16 cellular contexts compared by ENCODE assay signal in the genomic region with DNA sequence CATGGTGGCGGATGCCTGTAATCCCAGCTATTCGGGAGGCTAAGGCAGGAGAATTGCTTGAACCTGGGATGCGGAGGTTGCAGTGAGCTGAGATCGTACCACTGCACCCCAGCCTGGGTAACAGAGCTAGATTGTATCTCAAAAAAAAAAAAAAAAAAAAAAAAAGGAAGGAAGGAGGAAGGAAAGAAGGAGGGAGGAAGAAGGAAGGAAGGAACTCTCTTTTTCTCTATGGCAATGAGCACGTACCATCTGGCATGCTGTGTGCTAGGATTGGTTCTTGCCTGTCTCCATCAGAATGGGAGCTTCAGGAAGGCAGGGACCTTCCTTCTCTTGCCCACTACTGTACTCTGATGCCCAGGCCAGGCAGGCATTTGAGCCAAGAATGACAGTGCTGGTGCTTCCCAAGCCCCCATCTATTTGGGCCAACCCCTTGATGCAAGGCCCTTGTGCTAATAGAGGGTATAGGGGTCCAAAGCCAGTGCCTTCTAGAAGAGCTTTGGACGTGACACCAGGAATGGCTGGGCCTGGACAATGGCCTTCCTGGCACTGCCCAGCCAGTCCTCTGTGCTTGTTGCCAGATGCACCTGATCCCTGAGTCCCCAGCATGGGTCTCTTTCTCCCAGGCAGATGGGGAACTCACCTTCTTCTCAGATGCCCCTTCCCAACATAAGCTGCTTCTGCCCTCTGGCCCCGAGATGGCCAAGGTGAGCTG. TPM values are rescaled to one million over a fixed set of nuclear protein-coding genes. Genes with fewer than 3 reads are reported as not detected.
DNase-seq lines count a peak whose midpoint lies in the region; ATAC-seq, FAIRE-seq and TF ChIP-seq lines count a peak whose summit lies in the region.
"Had no signal": no experiment of that assay in that cellular context is flagged by ENCODE, and none has a peak within 500 bp of the region (broad histone marks: within the 10 kb centered on the region; RNA-seq: fewer than 3 reads in every experiment).

No MANE protein-coding gene starts in this region.

- 91% methylated on average over 7 of the region's 7 CpGs for whole genome bisulfite sequencing in K562 (ENCODE audit: insufficient coverage, low coverage, missing lambda C conversion rate)
- WGBS in neuronal stem cell (ENCODE audit: extremely low coverage in 2 of 2, insufficient read length in 2 of 2, insufficient replicate concordance in 1 of 2), 2 donors: no CpG with 5 or more reads among the region's 7 CpGs
- 83 to 92% (median 89%) methylated on average over 7 of the region's 7 CpGs for WGBS in spleen, 5 donors

- no peaks in the 10 kb centered on the region for H3K79me2 ChIP-seq in K562 (ENCODE audit: control insufficient read depth, insufficient read depth, low read length)

- H3K79me1 ChIP-seq in neuronal stem cell (ENCODE audit: low read depth, low read length): no peaks in the 10 kb centered on the region

- DNase-seq in Right ventricle myocardium superior: no peak
- no peak for DNase-seq in right atrium auricular region (ENCODE audit: low spot score)
- no peak for DNase-seq in K562 (ENCODE audit: extremely low read depth in 1 of 4, low spot score in 3 of 4)
- DNase-seq in neuronal stem cell (ENCODE audit: low spot score): no peak
- no peak for DNase-seq in OCI-M1 (lab: John Stamatoyannopoulos, UW)
- no peak for DNase-seq in spleen
- DNase-seq: Caco-2; CD8-positive, alpha-beta memory T cell; DMS53; GF-D8; GOT3; HFFc6 had no signal

- FAIRE-seq in K562 (lab: Jason Lieb, UNC): no peak
- FAIRE-seq: GM19239, HTR-8/SVneo had no signal

- no peak overlapping the region for H4K8ac ChIP-seq in neuronal stem cell (ENCODE audit: low read depth, low read length)

- H3K4me1 ChIP-seq in right atrium auricular region (no peaks in the 10 kb centered on the region), K562 (replicated peaks in 1 of 2; ENCODE audit: control insufficient read depth in 2 of 2, insufficient read depth in 2 of 2, low read length in 2 of 2) (peaks cover 32 to 39% of the 10 kb centered on the region in 2 experiments), neuronal stem cell (ENCODE audit: control insufficient read depth in 2 of 2, insufficient read depth in 1 of 2, low read depth in 1 of 2, low read length in 2 of 2) (no peaks in the 10 kb centered on the region), spleen (no peaks in the 10 kb centered on the region)
- H3K4me1 ChIP-seq: Caco-2, HAP-1 had no signal

- BruUV-seq in K562 (replicated peaks; lab: Mats Ljungman, UMichigan): no TSS peak

- peaks cover 6% of the 10 kb centered on the region for H3K36me3 ChIP-seq in right atrium auricular region
- peaks cover 6% of the 10 kb centered on the region; the same call in 2 of the 3 replicates for H3K36me3 ChIP-seq in K562 (ENCODE audit: control insufficient read depth, insufficient read depth, low read length)
- peaks cover 0 to 4% of the 10 kb centered on the region in 2 donors for H3K36me3 ChIP-seq in neuronal stem cell (replicated peaks in 1 of 2; ENCODE audit: control insufficient read depth in 2 of 2, insufficient read depth in 2 of 2, low read length in 2 of 2)
- peaks cover 0 to 23% (median 3%) of the 10 kb centered on the region in 6 donors for H3K36me3 ChIP-seq in spleen
- H3K36me3 ChIP-seq: HAP-1 had no signal

- 0 out of 2 replicates have a peak, but pooled peaks cover 5% of the 10 kb centered on the region for H4K20me1 ChIP-seq in K562 (replicated peaks; ENCODE audit: control insufficient read depth, insufficient read depth, low read length)

- POLR2A ChIA-PET in K562 (lab: Yijun Ruan, JAX): interaction anchor here (0.5 to 7.0 kb wide), 16 partner anchors 9 to 822 kb away, joined by 3 to 77 read pairs (median 4); partner anchors contain the start of gene DGCR8

- H3K9ac ChIP-seq in K562 (ENCODE audit: insufficient read depth in 1 of 2, low read depth in 2 of 2, low read length in 2 of 2) (peak overlapping the region in 1 of 2 experiments; percentile 82; a peak in 2 of 4 replicates), neuronal stem cell (ENCODE audit: low read depth, low read length, poor library complexity) (no peak overlapping the region)

- H3K9me3 ChIP-seq in right atrium auricular region (no peaks in the 10 kb centered on the region), K562 (replicated peaks; ENCODE audit: control insufficient read depth, insufficient read depth, low read depth, low read length) (no peaks in the 10 kb centered on the region), neuronal stem cell (replicated peaks in 1 of 2; ENCODE audit: control insufficient read depth in 2 of 2, insufficient read depth in 1 of 2, low read depth in 1 of 2, low read length in 2 of 2) (no peaks in the 10 kb centered on the region), spleen (no peaks in the 10 kb centered on the region)
- H3K9me3 ChIP-seq: Caco-2, HAP-1 had no signal

- H2AFZ ChIP-seq in K562 (ENCODE audit: low read depth, low read length): no peak overlapping the region
- no peak overlapping the region for H2AFZ ChIP-seq in neuronal stem cell (ENCODE audit: low read length)

- no peak overlapping the region for H2BK120ac ChIP-seq in neuronal stem cell (ENCODE audit: low read depth, low read length)

- H2BK12ac ChIP-seq in neuronal stem cell (ENCODE audit: low read length): no peak overlapping the region

- no peak overlapping the region for H2AK5ac ChIP-seq in neuronal stem cell (ENCODE audit: low read depth, low read length)

- H2BK15ac ChIP-seq in neuronal stem cell (ENCODE audit: low read length): no peak overlapping the region

- no peak overlapping the region for H3K18ac ChIP-seq in neuronal stem cell (ENCODE audit: low read length)

- H3K14ac ChIP-seq in neuronal stem cell (ENCODE audit: low read length): peak overlapping the region; percentile 39

- no peak overlapping the region for H3K4me2 ChIP-seq in K562 (ENCODE audit: insufficient read depth, low read length)
- H3K4me2 ChIP-seq in neuronal stem cell (ENCODE audit: insufficient read depth, low read length, poor library complexity, severe bottlenecking): no peak overlapping the region

- H3K27ac ChIP-seq in right atrium auricular region: no peak overlapping the region
- H3K27ac ChIP-seq in K562 (ENCODE audit: extremely low read depth, low read depth, low read length): no peak overlapping the region
- no peak overlapping the region for H3K27ac ChIP-seq in neuronal stem cell (replicated peaks; ENCODE audit: low read length)
- H3K27ac ChIP-seq in spleen: no peak overlapping the region
- H3K27ac ChIP-seq: 22Rv1 had no signal

- CTCF ChIA-PET in K562 (lab: Yijun Ruan, JAX; ENCODE audit: low intra/inter-chr PET ratio): no interaction called here

- H3K9me1 ChIP-seq in K562 (ENCODE audit: control insufficient read depth, insufficient read depth, low read length): no peaks in the 10 kb centered on the region

- TF ChIP-seq CTCF in right atrium auricular region (IDR thresholded peaks at IDR 0.05): no peak
- no peak for TF ChIP-seq CTCF in K562 (IDR thresholded peaks at IDR 0.05 in 2 of 3, conservative IDR thresholded peaks at IDR 0.05 in 1 of 3; ENCODE audit: insufficient read depth in 2 of 3, low read depth in 1 of 3, low read length in 3 of 3)
- no peak for TF ChIP-seq CTCF in spleen (IDR thresholded peaks at IDR 0.05 in 8 of 11, conservative IDR thresholded peaks at IDR 0.05 in 3 of 11)

- no peaks in the 10 kb centered on the region for H3K27me3 ChIP-seq in right atrium auricular region
- H3K27me3 ChIP-seq in K562 (ENCODE audit: control insufficient read depth in 2 of 2, insufficient read depth in 2 of 2, low read length in 2 of 2): no peaks in the 10 kb centered on the region
- H3K27me3 ChIP-seq in neuronal stem cell (ENCODE audit: control insufficient read depth in 3 of 3, insufficient read depth in 3 of 3, low read depth in 1 of 3, low read length in 3 of 3): no peaks in the 10 kb centered on the region
- no peaks in the 10 kb centered on the region for H3K27me3 ChIP-seq in spleen (replicated peaks in 1 of 7)

- TF ChIP-seq EP300 in K562 (IDR thresholded peaks at IDR 0.05; ENCODE audit: low read length): no peak

- H3K4ac ChIP-seq in neuronal stem cell (ENCODE audit: low read length): no peak overlapping the region

- H3K23ac ChIP-seq in neuronal stem cell (ENCODE audit: low read depth, low read length, poor library complexity): no peak overlapping the region

- in situ Hi-C loops in K562 (cut with MboI): no loop called here

- intact Hi-C loops in Right ventricle myocardium superior (cut with DNase I): no loop called here
- intact Hi-C loops in K562 (cut with micrococcal nuclease): no loop called here
- intact Hi-C loops in spleen (cut with DNase I; ENCODE audit: low total_unique reads): no loop called here

- TF ChIP-seq POLR2A in K562 (conservative IDR thresholded peaks at IDR 0.05) (no peak; the same call in none of the 2 replicates), spleen (IDR thresholded peaks at IDR 0.05) (no peak)

- H3K4me3 ChIP-seq in right atrium auricular region: no peak overlapping the region
- H3K4me3 ChIP-seq in K562: no peak overlapping the region
- H3K4me3 ChIP-seq in neuronal stem cell (ENCODE audit: low read length in 2 of 2): no peak overlapping the region
- H3K4me3 ChIP-seq in spleen: no peak overlapping the region
- H3K4me3 ChIP-seq: HAP-1 had no signal

- no peak overlapping the region for H2BK5ac ChIP-seq in neuronal stem cell (ENCODE audit: low read length)

- no peak overlapping the region for H4K91ac ChIP-seq in neuronal stem cell (ENCODE audit: low read depth, low read length, poor library complexity)

- TF ChIP-seq RAD21 in K562 (CRISPR knock-in tag; conservative IDR thresholded peaks at IDR 0.05 in 1 of 2, IDR thresholded peaks at IDR 0.05 in 1 of 2): no peak

- peak; percentile 14 for ATAC-seq in Right ventricle myocardium superior (ENCODE audit: poor library complexity)
- no peak for ATAC-seq in K562

RNA-seq across cellular contexts. Expression of gene DGCR8, which starts 10.6 kb away (rescaled TPM):
- total RNA-seq in Right ventricle myocardium superior: 15.4 TPM
- total RNA-seq in right atrium auricular region: 10 to 100 TPM in 1 of 2 donors, 1 to 10 TPM in 1; 8.3 to 12.1 TPM
- 638 and 1,105 TPM in 2 replicates for total RNA-seq in K562 (2011; cell fraction: chromatin; rRNA removed; ENCODE audit: low replicate concordance)
- 550 and 577 TPM in 2 replicates for total RNA-seq in K562 (2011; cell fraction: nucleolus; rRNA removed)
- total RNA-seq in K562 (2011; cell fraction: nucleoplasm; rRNA removed): 502 and 511 TPM in 2 replicates
- 107 and 108 TPM in 2 replicates for total RNA-seq in K562 (2014; rRNA removed)
- total RNA-seq in K562 (2014; rRNA removed; fragmentation: Illumina TruSeq; extraction: Trizol): 43.7 and 49.4 TPM in 2 replicates
- total RNA-seq in K562 (2015; rRNA removed; fragmentation: Illumina TruSeq; extraction: Trizol): 80.1 and 81.2 TPM in 2 replicates
- 116 and 119 TPM in 2 replicates for total RNA-seq in K562 (2021)
- polyA plus RNA-seq in K562 (2011; rRNA removed): 81.8 and 155 TPM in 2 replicates
- polyA plus RNA-seq in K562 (2011; cell fraction: cytosol; rRNA removed): 51.2 and 92.7 TPM in 2 replicates
- polyA plus RNA-seq in K562 (2011; cell fraction: nucleus; rRNA removed): 1,167 and 1,418 TPM in 2 replicates
- 76.7 and 85.3 TPM in 2 replicates for polyA plus RNA-seq in K562 (2012)
- polyA plus RNA-seq in K562 (2014; fragmentation: Illumina TruSeq; extraction: Trizol): 70.4 and 75.0 TPM in 2 replicates
- 1 to 10 TPM; 5.9 to 7.7 TPM for polyA plus RNA-seq in K562 (2014; fragmentation: Nextera tagmentation; extraction: Ambion mirVana)
- 135 and 144 TPM in 2 replicates for polyA plus RNA-seq in K562 (2014; rRNA removed)
- polyA minus RNA-seq in K562 (2011; rRNA and poly(A)+ RNA removed): 62.1 and 82.0 TPM in 2 replicates
- 35.2 and 46.4 TPM in 2 replicates for polyA minus RNA-seq in K562 (2011; cell fraction: cytosol; rRNA and poly(A)+ RNA removed)
- polyA minus RNA-seq in K562 (2011; cell fraction: nucleus; rRNA and poly(A)+ RNA removed): 210 and 349 TPM in 2 replicates
- 16.3 TPM for polyA plus RNA-seq in neuronal stem cell (2013, experiment 1 of 2)
- polyA plus RNA-seq in neuronal stem cell (2013, experiment 2 of 2): 16.3 TPM
- 10 to 100 TPM; 25.1 to 62.7 (median 36.1) TPM for total RNA-seq in spleen
- polyA plus RNA-seq in spleen: 10 to 100 TPM in 2 of 3 donors, 1 to 10 TPM in 1; 7.8 to 17.1 (median 14.3) TPM

RNA-seq across cellular contexts. Expression of gene RANBP1, which starts 46.4 kb away (rescaled TPM):
- 32.7 TPM for total RNA-seq in Right ventricle myocardium superior
- 10 to 100 TPM; 63.6 to 96.5 TPM for total RNA-seq in right atrium auricular region
- 525 and 801 TPM in 2 replicates for total RNA-seq in K562 (2011; cell fraction: chromatin; rRNA removed; ENCODE audit: low replicate concordance)
- 523 and 591 TPM in 2 replicates for total RNA-seq in K562 (2011; cell fraction: nucleolus; rRNA removed)
- 545 and 554 TPM in 2 replicates for total RNA-seq in K562 (2011; cell fraction: nucleoplasm; rRNA removed)
- 2,045 and 2,260 TPM in 2 replicates for total RNA-seq in K562 (2014; rRNA removed)
- total RNA-seq in K562 (2014; rRNA removed; fragmentation: Illumina TruSeq; extraction: Trizol): 1,191 and 1,409 TPM in 2 replicates
- 1,591 and 1,659 TPM in 2 replicates for total RNA-seq in K562 (2015; rRNA removed; fragmentation: Illumina TruSeq; extraction: Trizol)
- 1,289 and 1,311 TPM in 2 replicates for total RNA-seq in K562 (2021)
- polyA plus RNA-seq in K562 (2011; rRNA removed): 1,082 and 1,351 TPM in 2 replicates
- 950 and 1,655 TPM in 2 replicates for polyA plus RNA-seq in K562 (2011; cell fraction: cytosol; rRNA removed)
- 1,008 and 1,512 TPM in 2 replicates for polyA plus RNA-seq in K562 (2011; cell fraction: nucleus; rRNA removed)
- polyA plus RNA-seq in K562 (2012): 795 and 1,074 TPM in 2 replicates
- 1,518 and 1,621 TPM in 2 replicates for polyA plus RNA-seq in K562 (2014; fragmentation: Illumina TruSeq; extraction: Trizol)
- 100 to 1,000 TPM; 162 to 207 TPM for polyA plus RNA-seq in K562 (2014; fragmentation: Nextera tagmentation; extraction: Ambion mirVana)
- 2,237 and 2,891 TPM in 2 replicates for polyA plus RNA-seq in K562 (2014; rRNA removed)
- 896 and 959 TPM in 2 replicates for polyA minus RNA-seq in K562 (2011; rRNA and poly(A)+ RNA removed)
- 618 and 835 TPM in 2 replicates for polyA minus RNA-seq in K562 (2011; cell fraction: cytosol; rRNA and poly(A)+ RNA removed)
- 183 and 414 TPM in 2 replicates for polyA minus RNA-seq in K562 (2011; cell fraction: nucleus; rRNA and poly(A)+ RNA removed)
- 496 TPM for polyA plus RNA-seq in neuronal stem cell (2013, experiment 1 of 2)
- 494 TPM for polyA plus RNA-seq in neuronal stem cell (2013, experiment 2 of 2)
- total RNA-seq in spleen: 100 to 1,000 TPM in 3 of 7 donors, 10 to 100 TPM in 4; 56.7 to 111 (median 88.5) TPM
- polyA plus RNA-seq in spleen: 100 to 1,000 TPM in 2 of 3 donors, 10 to 100 TPM in 1; 52.6 to 106 (median 101) TPM

RNA-seq across cellular contexts. Expression of gene TRMT2A, which starts 47.5 kb away (rescaled TPM):
- total RNA-seq in Right ventricle myocardium superior: 21.9 TPM
- 10 to 100 TPM; 16.0 to 17.6 TPM for total RNA-seq in right atrium auricular region
- total RNA-seq in K562 (2011; cell fraction: chromatin; rRNA removed; ENCODE audit: low replicate concordance): 249 and 785 TPM in 2 replicates
- 623 and 778 TPM in 2 replicates for total RNA-seq in K562 (2011; cell fraction: nucleolus; rRNA removed)
- 344 and 378 TPM in 2 replicates for total RNA-seq in K562 (2011; cell fraction: nucleoplasm; rRNA removed)
- total RNA-seq in K562 (2014; rRNA removed): 203 and 254 TPM in 2 replicates
- total RNA-seq in K562 (2014; rRNA removed; fragmentation: Illumina TruSeq; extraction: Trizol): 31.5 and 47.4 TPM in 2 replicates
- total RNA-seq in K562 (2015; rRNA removed; fragmentation: Illumina TruSeq; extraction: Trizol): 151 and 170 TPM in 2 replicates
- 222 and 242 TPM in 2 replicates for total RNA-seq in K562 (2021)
- 102 and 189 TPM in 2 replicates for polyA plus RNA-seq in K562 (2011; rRNA removed)
- polyA plus RNA-seq in K562 (2011; cell fraction: cytosol; rRNA removed): 155 and 253 TPM in 2 replicates
- 1,476 and 1,701 TPM in 2 replicates for polyA plus RNA-seq in K562 (2011; cell fraction: nucleus; rRNA removed)
- polyA plus RNA-seq in K562 (2012): 173 and 189 TPM in 2 replicates
- polyA plus RNA-seq in K562 (2014; fragmentation: Illumina TruSeq; extraction: Trizol): 140 and 177 TPM in 2 replicates
- 1 to 10 TPM; 1.6 to 6.6 TPM for polyA plus RNA-seq in K562 (2014; fragmentation: Nextera tagmentation; extraction: Ambion mirVana)
- polyA plus RNA-seq in K562 (2014; rRNA removed): 258 and 265 TPM in 2 replicates
- 57.9 and 72.9 TPM in 2 replicates for polyA minus RNA-seq in K562 (2011; rRNA and poly(A)+ RNA removed)
- polyA minus RNA-seq in K562 (2011; cell fraction: cytosol; rRNA and poly(A)+ RNA removed): 87.3 and 128 TPM in 2 replicates
- 286 and 369 TPM in 2 replicates for polyA minus RNA-seq in K562 (2011; cell fraction: nucleus; rRNA and poly(A)+ RNA removed)
- polyA plus RNA-seq in neuronal stem cell (2013, experiment 1 of 2): 21.2 TPM
- polyA plus RNA-seq in neuronal stem cell (2013, experiment 2 of 2): 21.9 TPM
- total RNA-seq in spleen: 10 to 100 TPM; 70.4 to 89.8 (median 79.3) TPM
- 100 to 1,000 TPM in 2 of 3 donors, 10 to 100 TPM in 1; 75.1 to 142 (median 132) TPM for polyA plus RNA-seq in spleen

RNA-seq across cellular contexts. Expression of gene TANGO2, which starts 48.6 kb away (rescaled TPM):
- 62.3 TPM for total RNA-seq in Right ventricle myocardium superior
- total RNA-seq in right atrium auricular region: 100 to 1,000 TPM in 1 of 2 donors, 10 to 100 TPM in 1; 95.2 to 101 TPM
- total RNA-seq in K562 (2011; cell fraction: chromatin; rRNA removed; ENCODE audit: low replicate concordance): 160 and 395 TPM in 2 replicates
- 227 and 229 TPM in 2 replicates for total RNA-seq in K562 (2011; cell fraction: nucleolus; rRNA removed)
- 196 and 211 TPM in 2 replicates for total RNA-seq in K562 (2011; cell fraction: nucleoplasm; rRNA removed)
- total RNA-seq in K562 (2014; rRNA removed): 70.1 and 95.8 TPM in 2 replicates
- total RNA-seq in K562 (2014; rRNA removed; fragmentation: Illumina TruSeq; extraction: Trizol): 36.1 and 45.9 TPM in 2 replicates
- 55.8 and 57.2 TPM in 2 replicates for total RNA-seq in K562 (2015; rRNA removed; fragmentation: Illumina TruSeq; extraction: Trizol)
- 94.1 and 97.3 TPM in 2 replicates for total RNA-seq in K562 (2021)
- polyA plus RNA-seq in K562 (2011; rRNA removed): 94.9 and 115 TPM in 2 replicates
- 157 and 209 TPM in 2 replicates for polyA plus RNA-seq in K562 (2011; cell fraction: cytosol; rRNA removed)
- 157 and 195 TPM in 2 replicates for polyA plus RNA-seq in K562 (2011; cell fraction: nucleus; rRNA removed)
- 68.2 and 73.0 TPM in 2 replicates for polyA plus RNA-seq in K562 (2012)
- 88.3 and 89.4 TPM in 2 replicates for polyA plus RNA-seq in K562 (2014; fragmentation: Illumina TruSeq; extraction: Trizol)
- 10 to 100 TPM; 15.5 to 17.5 TPM for polyA plus RNA-seq in K562 (2014; fragmentation: Nextera tagmentation; extraction: Ambion mirVana)
- polyA plus RNA-seq in K562 (2014; rRNA removed): 89.6 and 92.5 TPM in 2 replicates
- polyA minus RNA-seq in K562 (2011; rRNA and poly(A)+ RNA removed): 130 and 186 TPM in 2 replicates
- polyA minus RNA-seq in K562 (2011; cell fraction: cytosol; rRNA and poly(A)+ RNA removed): 73.2 and 76.1 TPM in 2 replicates
- 63.1 and 85.0 TPM in 2 replicates for polyA minus RNA-seq in K562 (2011; cell fraction: nucleus; rRNA and poly(A)+ RNA removed)
- 4.9 TPM for polyA plus RNA-seq in neuronal stem cell (2013, experiment 1 of 2)
- polyA plus RNA-seq in neuronal stem cell (2013, experiment 2 of 2): 4.2 TPM
- total RNA-seq in spleen: 10 to 100 TPM; 35.9 to 72.2 (median 57.2) TPM
- 10 to 100 TPM; 18.7 to 30.9 (median 21.6) TPM for polyA plus RNA-seq in spleen

RNA-seq across cellular contexts. Expression of gene ARVCF, which starts 52.9 kb away (rescaled TPM):
- total RNA-seq in Right ventricle myocardium superior (31.4 TPM), right atrium auricular region (10 to 100 TPM; 16.7 to 35.8 TPM), K562 (2014; rRNA removed) (49.3 and 54.2 TPM in 2 replicates), K562 (2014; rRNA removed; fragmentation: Illumina TruSeq; extraction: Trizol) (2.2 and 4.5 TPM in 2 replicates), K562 (2015; rRNA removed; fragmentation: Illumina TruSeq; extraction: Trizol) (13.3 and 15.6 TPM in 2 replicates), K562 (2021) (46.5 and 50.6 TPM in 2 replicates), spleen (10 to 100 TPM; 18.1 to 96.7 (median 29.5) TPM)
- total RNA-seq in K562 (2011; cell fraction: chromatin; rRNA removed; ENCODE audit: low replicate concordance): 114 and 328 TPM in 2 replicates
- 214 and 270 TPM in 2 replicates for total RNA-seq in K562 (2011; cell fraction: nucleolus; rRNA removed)
- total RNA-seq in K562 (2011; cell fraction: nucleoplasm; rRNA removed): 106 and 131 TPM in 2 replicates
- polyA plus RNA-seq in K562 (2011; rRNA removed) (35.2 and 71.6 TPM in 2 replicates), K562 (2014; fragmentation: Illumina TruSeq; extraction: Trizol) (8.0 and 15.9 TPM in 2 replicates), K562 (2014; fragmentation: Nextera tagmentation; extraction: Ambion mirVana) (under 1 TPM; 0.03 to 0.17 TPM), K562 (2014; rRNA removed) (42.5 and 97.4 TPM in 2 replicates), spleen (10 to 100 TPM in 2 of 3 donors, 1 to 10 TPM in 1; 9.4 to 42.5 (median 10.4) TPM)
- 134 and 673 TPM in 2 replicates for polyA plus RNA-seq in K562 (2011; cell fraction: cytosol; rRNA removed)
- polyA plus RNA-seq in K562 (2011; cell fraction: nucleus; rRNA removed): 407 and 424 TPM in 2 replicates
- 30.0 and 31.2 TPM in 2 replicates for polyA plus RNA-seq in K562 (2012)
- polyA minus RNA-seq in K562 (2011; rRNA and poly(A)+ RNA removed): 15.1 and 15.6 TPM in 2 replicates
- polyA minus RNA-seq in K562 (2011; cell fraction: cytosol; rRNA and poly(A)+ RNA removed): 24.6 and 52.4 TPM in 2 replicates
- polyA minus RNA-seq in K562 (2011; cell fraction: nucleus; rRNA and poly(A)+ RNA removed): 96.8 and 145 TPM in 2 replicates
- polyA plus RNA-seq in neuronal stem cell (2013, experiment 1 of 2): 35.3 TPM
- 32.4 TPM for polyA plus RNA-seq in neuronal stem cell (2013, experiment 2 of 2)

Comparison
In these comparisons a context has a peak if more than half of its experiments do, and no peak if none do; other contexts are left out.
1. RNA of gene RANBP1, which starts 46.4 kb away (total RNA-seq): 523 to 2,260 TPM in K562; 63.6 to 96.5 TPM in right atrium auricular region, 56.7 to 111 TPM in spleen and 32.7 TPM in Right ventricle myocardium superior (single experiment); every median in the first group is over 4 times any median in the second.